18 cellular contexts compared by ENCODE assay signal in genomic region chr20:61049684-61050083, GRCh38.
"Had no signal": no experiment of that assay in that cellular context is flagged by ENCODE, and none has a peak within 500 bp of the region (broad histone marks: within the 10 kb centered on the region; RNA-seq: fewer than 3 reads in every experiment).

No MANE protein-coding gene starts in this region.

- H3K4me2 ChIP-seq: hepatocyte had no signal

- H2AFZ ChIP-seq: hepatocyte had no signal

- H3K4me3 ChIP-seq: colonic mucosa, dorsolateral prefrontal cortex, esophagus muscularis mucosa, gastroesophageal sphincter, heart left ventricle, hepatocyte, left lung, lower lobe of right lung, mucosa of descending colon had no signal

- DNase-seq: colonic mucosa; dermis blood vessel endothelial cell; dorsolateral prefrontal cortex; effector CD4-positive, alpha-beta T cell; effector memory CD4-positive, alpha-beta T cell; foreskin keratinocyte; heart left ventricle; hypothalamus; immature natural killer cell; left cardiac atrium; left lung; left ventricle myocardium superior; lower lobe of right lung; mesendoderm; mucosa of descending colon had no signal

- H3K4me1 ChIP-seq: colonic mucosa, foreskin keratinocyte, heart left ventricle, left lung, lower lobe of right lung had no signal

- H3K9me3 ChIP-seq: colonic mucosa, esophagus muscularis mucosa, left lung, lower lobe of right lung had no signal

- H3K36me3 ChIP-seq: colonic mucosa, esophagus muscularis mucosa, gastroesophageal sphincter, heart left ventricle, left lung, lower lobe of right lung had no signal

- H3K27ac ChIP-seq: colonic mucosa, dorsolateral prefrontal cortex, esophagus muscularis mucosa, foreskin keratinocyte, gastroesophageal sphincter, heart left ventricle, hepatocyte, left lung, lower lobe of right lung had no signal

- ATAC-seq: foreskin keratinocyte, gastroesophageal sphincter, heart left ventricle, left cardiac atrium, left lung, left ventricle myocardium superior, lower lobe of right lung, mucosa of descending colon had no signal

- H3K27me3 ChIP-seq: colonic mucosa, esophagus muscularis mucosa, foreskin keratinocyte, hepatocyte had no signal
